ENCODE assay signal across 20 cellular contexts in the genomic region with DNA sequence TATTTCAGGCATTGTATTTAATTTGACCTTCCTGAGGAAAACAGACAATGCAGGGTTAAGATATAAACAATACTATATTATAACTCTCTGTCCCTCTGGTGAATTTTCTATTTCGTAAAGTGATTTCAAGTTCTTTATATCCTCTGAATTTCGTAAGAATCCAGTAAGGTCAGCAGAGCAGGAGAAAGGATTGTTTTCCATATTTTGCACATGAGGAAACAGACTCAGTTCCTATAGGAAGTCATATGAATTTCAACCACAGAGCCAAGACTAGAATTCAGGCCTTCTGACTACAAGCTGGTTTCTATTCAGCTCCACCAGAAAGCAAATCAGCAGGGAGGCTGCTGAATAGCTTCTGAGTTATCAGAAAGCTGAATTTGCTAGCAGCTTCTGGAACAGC. TPM values are rescaled to one million over a fixed set of nuclear protein-coding genes. Genes with fewer than 3 reads are reported as not detected.
"Had no signal": no experiment of that assay in that cellular context is flagged by ENCODE, and none has a peak within 500 bp of the region (broad histone marks: within the 10 kb centered on the region; RNA-seq: fewer than 3 reads in every experiment).

No MANE protein-coding gene starts in this region.

- H3K27ac Mint-ChIP-seq: activated B cell treated with CpG ODN at 0.5 μM for 24 hours; activated CD4-positive, alpha-beta memory T cell treated with anti-CD3 and anti-CD28 coated beads for 36 hours; activated naive CD4-positive, alpha-beta T cell treated with anti-CD3 and anti-CD28 coated beads, Interleukin-2, amount 10 ng/mL, durations not matched to agents 7 days and 5 days; immature natural killer cell; naive thymus-derived CD4-positive, alpha-beta T cell; progenitor cell of endocrine pancreas had no signal

- H3K9me3 Mint-ChIP-seq: activated B cell treated with CpG ODN at 0.5 μM for 24 hours; activated CD4-positive, alpha-beta memory T cell treated with anti-CD3 and anti-CD28 coated beads for 36 hours; activated naive CD4-positive, alpha-beta T cell treated with anti-CD3 and anti-CD28 coated beads, Interleukin-2, amount 10 ng/mL, durations not matched to agents 7 days and 5 days had no signal

- H3K27me3 Mint-ChIP-seq: progenitor cell of endocrine pancreas had no signal

- H3K36me3 ChIP-seq: lower lobe of right lung, vagina had no signal

- H3K4me1 Mint-ChIP-seq: activated B cell treated with CpG ODN at 0.5 μM for 24 hours; activated naive CD4-positive, alpha-beta T cell treated with anti-CD3 and anti-CD28 coated beads, Interleukin-2, amount 10 ng/mL, durations not matched to agents 7 days and 5 days; immature natural killer cell; naive thymus-derived CD4-positive, alpha-beta T cell had no signal

- H3K4me1 ChIP-seq: lower lobe of right lung, testis, vagina had no signal

- H3K4me3 Mint-ChIP-seq: activated B cell treated with CpG ODN at 0.5 μM for 24 hours; activated CD4-positive, alpha-beta memory T cell treated with anti-CD3 and anti-CD28 coated beads for 36 hours; activated naive CD4-positive, alpha-beta T cell treated with anti-CD3 and anti-CD28 coated beads, Interleukin-2, amount 10 ng/mL, durations not matched to agents 7 days and 5 days; immature natural killer cell; naive thymus-derived CD4-positive, alpha-beta T cell had no signal

- H3K9me3 ChIP-seq: lower lobe of right lung, testis, vagina had no signal

- H3K27me3 ChIP-seq: testis, vagina had no signal

- DNase-seq: activated B cell treated with CpG ODN at 0.5 μM for 24 hours; activated CD4-positive, alpha-beta memory T cell treated with anti-CD3 and anti-CD28 coated beads for 36 hours; activated CD4-positive, alpha-beta T cell treated with anti-CD3 and anti-CD28 coated beads for 4 hours; activated effector memory CD4-positive, alpha-beta T cell treated with anti-CD3 and anti-CD28 coated beads, Interleukin-2, amount 50 U/mL, for 16 hours; activated naive CD4-positive, alpha-beta T cell treated with anti-CD3 and anti-CD28 coated beads, Interleukin-2, amount 10 ng/mL, durations not matched to agents 7 days and 5 days; amygdala; cortex of kidney; foreskin fibroblast; immature natural killer cell; lower lobe of right lung; naive thymus-derived CD4-positive, alpha-beta T cell; stimulated activated CD4-positive, alpha-beta T cell treated with anti-CD3 and anti-CD28 coated beads, Interleukin-2, amount 100 ng/mL, for 48 hours; stimulated activated CD8-positive, alpha-beta memory T cell treated with anti-CD3 and anti-CD28 coated beads, Interleukin-4, amount 100 ng/mL, for 48 hours; stimulated activated naive CD4-positive, alpha-beta T cell; T1000; testis had no signal

- H3K36me3 Mint-ChIP-seq: activated CD4-positive, alpha-beta memory T cell treated with anti-CD3 and anti-CD28 coated beads for 36 hours; activated naive CD4-positive, alpha-beta T cell treated with anti-CD3 and anti-CD28 coated beads, Interleukin-2, amount 10 ng/mL, durations not matched to agents 7 days and 5 days; immature natural killer cell had no signal

- H3K4me3 ChIP-seq: lower lobe of right lung, testis, vagina had no signal

- ATAC-seq: left lobe of liver; lower lobe of right lung; naive thymus-derived CD4-positive, alpha-beta T cell had no signal

RNA-seq across cellular contexts. Expression of a gene that starts 11.2 kb away (rescaled TPM):
- total RNA-seq: activated B cell treated with CpG ODN at 0.5 μM for 24 hours; fibroblast of lung; left lobe of liver; lower lobe of right lung; naive thymus-derived CD4-positive, alpha-beta T cell; vagina had no signal
